Comparison of ENCODE assay signal across 13 cellular contexts in genomic region chr21:42665484-42665883, GRCh38.
"Had no signal": no experiment of that assay in that cellular context is flagged by ENCODE, and none has a peak within 500 bp of the region (broad histone marks: within the 10 kb centered on the region; RNA-seq: fewer than 3 reads in every experiment).

No MANE protein-coding gene starts in this region.

- ATAC-seq: effector memory CD8-positive, alpha-beta T cell; gastroesophageal sphincter had no signal

- H3K27ac ChIP-seq: epithelial cell of prostate, hepatocyte, stomach, tibial artery had no signal

- DNase-seq: activated CD4-positive, alpha-beta T cell treated with anti-CD3 and anti-CD28 coated beads, Interleukin-2, amount 50 U/mL, for 4 hours; activated CD8-positive, alpha-beta memory T cell treated with anti-CD3 and anti-CD28 coated beads, Interleukin-2, amount 10 ng/mL, durations not matched to agents 7 days and 5 days; activated gamma-delta T cell treated with Interleukin-2 at 50 U/mL for 16 hours; effector memory CD8-positive, alpha-beta T cell; kidney glomerular epithelial cell; Right ventricle myocardium superior; stomach; tibial artery had no signal

- H3K4me1 ChIP-seq: tibial artery had no signal

- H3K27me3 ChIP-seq: gastroesophageal sphincter, hepatocyte, stomach had no signal

- H3K4me3 ChIP-seq: gastroesophageal sphincter, hepatocyte, lung, mucosa of descending colon, stomach, tibial artery had no signal

- H3K9me3 ChIP-seq: gastroesophageal sphincter, mucosa of descending colon, stomach, tibial artery had no signal

- H3K36me3 ChIP-seq: stomach, tibial artery had no signal
